In genomic region chr10:102554531-102554930, GRCh38 we compare ENCODE assay signal across 18 cellular contexts. TPM values are rescaled to one million over a fixed set of nuclear protein-coding genes. Genes with fewer than 3 reads are reported as not detected.
DNase-seq lines count a peak whose midpoint lies in the region; TF ChIP-seq lines count a peak whose summit lies in the region.
"Had no signal": no experiment of that assay in that cellular context is flagged by ENCODE, and none has a peak within 500 bp of the region (broad histone marks: within the 10 kb centered on the region; RNA-seq: fewer than 3 reads in every experiment).

No MANE protein-coding gene starts in this region.

- no peak for TF ChIP-seq RAD21 in SK-N-SH (IDR thresholded peaks at IDR 0.05; ENCODE audit: low read length)

- H3K4me2 ChIP-seq in SK-N-SH: no peak overlapping the region
- H3K4me2 ChIP-seq: BLaER1 had no signal

- H3K79me2 ChIP-seq in SK-N-SH (ENCODE audit: insufficient read depth): peaks cover 5% of the 10 kb centered on the region; the same call in 1 of the 2 replicates

- TF ChIP-seq CTCF in left ventricle myocardium inferior (IDR thresholded peaks at IDR 0.05; ENCODE audit: borderline replicate concordance) (no peak), nephron progenitor cell (IDR thresholded peaks at IDR 0.05) (no peak), SK-N-SH (IDR thresholded peaks at IDR 0.05) (no peak)

- peaks cover 41% of the 10 kb centered on the region for H3K36me3 Mint-ChIP-seq in nephron progenitor cell (ENCODE audit: low read depth)

- no peak for TF ChIP-seq EP300 in SK-N-SH (IDR thresholded peaks at IDR 0.05; ENCODE audit: borderline replicate concordance in 1 of 2, low read depth in 1 of 2, low read length in 1 of 2)

- H3K4me1 ChIP-seq in left ventricle myocardium inferior (peaks cover 6% of the 10 kb centered on the region), SK-N-SH (ENCODE audit: control insufficient read depth in 1 of 2, insufficient read depth in 2 of 2, low read depth in 1 of 2, low read length in 1 of 2) (peaks cover 4 to 10% of the 10 kb centered on the region in 2 experiments; a peak in 3 of 4 replicates)
- H3K4me1 ChIP-seq: BLaER1, Caco-2 had no signal

- peaks cover 28% of the 10 kb centered on the region for H3K36me3 ChIP-seq in left ventricle myocardium inferior
- H3K36me3 ChIP-seq in SK-N-SH (replicated peaks in 1 of 2; ENCODE audit: control insufficient read depth in 1 of 2, insufficient read depth in 2 of 2, low read length in 1 of 2): no peaks in the 10 kb centered on the region

- H3K9ac ChIP-seq in SK-N-SH: no peak overlapping the region
- H3K9ac ChIP-seq: BLaER1 had no signal

- no peaks in the 10 kb centered on the region for H3K9me3 ChIP-seq in left ventricle myocardium inferior (replicated peaks)
- no peaks in the 10 kb centered on the region for H3K9me3 ChIP-seq in SK-N-SH
- H3K9me3 ChIP-seq: BLaER1, Caco-2 had no signal

- H3K27ac ChIP-seq in left ventricle myocardium inferior (replicated peaks): no peak overlapping the region
- no peak overlapping the region for H3K27ac ChIP-seq in SK-N-SH (ENCODE audit: low read depth in 2 of 2, low read length in 1 of 2)
- H3K27ac ChIP-seq: BLaER1, C4-2B had no signal

- no peak overlapping the region for H3K4me3 Mint-ChIP-seq in nephron progenitor cell
- H3K4me3 Mint-ChIP-seq: B cell; CD4-positive, CD25-positive, alpha-beta regulatory T cell; CD8-positive, alpha-beta T cell had no signal

- intact Hi-C loops in cardiac septum (cut with DNase I): no loop called here
- intact Hi-C loops in left ventricle myocardium inferior (cut with micrococcal nuclease): no loop called here

- H3K27me3 ChIP-seq in left ventricle myocardium inferior (ENCODE audit: low read depth) (no peaks in the 10 kb centered on the region), SK-N-SH (ENCODE audit: insufficient read depth) (no peaks in the 10 kb centered on the region)
- H3K27me3 ChIP-seq: BLaER1 had no signal

- POLR2A ChIA-PET in SK-N-SH (lab: Yijun Ruan, JAX): no interaction called here

- H3K27ac Mint-ChIP-seq in nephron progenitor cell: peak overlapping the region; percentile 4
- H3K27ac Mint-ChIP-seq: B cell; CD8-positive, alpha-beta T cell had no signal

- DNase-seq in cardiac septum (ENCODE audit: low spot score): peak; percentile 14
- DNase-seq in left ventricle myocardium inferior: no peak
- DNase-seq in cerebellar cortex (ENCODE audit: low spot score): peak; percentile 61
- DNase-seq in nephron progenitor cell: no peak
- DNase-seq in SK-N-SH: no peak
- no peak for DNase-seq in NCI-H2081 (lab: John Stamatoyannopoulos, UW)
- DNase-seq: Caco-2; CD4-positive, CD25-positive, alpha-beta regulatory T cell; CD8-positive, alpha-beta T cell; DMS153; DND-41; GDM1; GOT3; HCEC 1CT had no signal

- no peaks in the 10 kb centered on the region for H3K9me2 ChIP-seq in SK-N-SH

- H3K4me1 Mint-ChIP-seq in nephron progenitor cell: peaks cover 14% of the 10 kb centered on the region
- H3K4me1 Mint-ChIP-seq: B cell had no signal

- peaks cover 14% of the 10 kb centered on the region for H3F3A ChIP-seq in SK-N-SH (replicated peaks; ENCODE audit: insufficient read depth)

- H3K27me3 Mint-ChIP-seq in nephron progenitor cell (ENCODE audit: low read depth, poor library complexity): no peaks in the 10 kb centered on the region
- H3K27me3 Mint-ChIP-seq: B cell; CD4-positive, CD25-positive, alpha-beta regulatory T cell had no signal

- H2AFZ ChIP-seq in SK-N-SH (ENCODE audit: low read depth): no peak overlapping the region

- H3K9me3 Mint-ChIP-seq in nephron progenitor cell: no peaks in the 10 kb centered on the region
- H3K9me3 Mint-ChIP-seq: CD4-positive, CD25-positive, alpha-beta regulatory T cell; CD8-positive, alpha-beta T cell had no signal

- CTCF ChIA-PET in SK-N-SH (lab: Yijun Ruan, JAX): interaction anchor here (1.7 to 2.0 kb wide), 2 partner anchors 15 to 29 kb away, joined by 5 read pairs; no protein-coding TSS in a partner anchor

- WGBS in SK-N-SH (ENCODE audit: low lambda C conversion rate): 96% methylated on average over 5 of the region's 5 CpGs

- H3K4me3 ChIP-seq in left ventricle myocardium inferior (no peak overlapping the region), SK-N-SH (ENCODE audit: low read depth in 2 of 2, low read length in 1 of 2) (no peak overlapping the region)
- H3K4me3 ChIP-seq: BLaER1, GM12878 had no signal

- H4K20me1 ChIP-seq in SK-N-SH (ENCODE audit: insufficient read depth): no peaks in the 10 kb centered on the region

TF ChIP-seq in SK-N-SH, 30 proteins besides CTCF, POLR2A, EP300 and RAD21:
- TF ChIP-seq NRF1 (IDR thresholded peaks at IDR 0.05; ENCODE audit: low read depth, low read length): no peak
- no peak for TF ChIP-seq TCF12 (IDR thresholded peaks at IDR 0.05)
- TF ChIP-seq TEAD4 (IDR thresholded peaks at IDR 0.05; ENCODE audit: borderline replicate concordance, insufficient read depth): no peak
- no peak for TF ChIP-seq YY1 (IDR thresholded peaks at IDR 0.05; ENCODE audit: low read depth)
- no peak for TF ChIP-seq MEF2A (IDR thresholded peaks at IDR 0.05; ENCODE audit: borderline replicate concordance, low read depth)
- no peak for TF ChIP-seq USF1 (IDR thresholded peaks at IDR 0.05; ENCODE audit: borderline replicate concordance, low read depth)
- no peak for TF ChIP-seq EZH2phosphoT487 (IDR thresholded peaks at IDR 0.05; ENCODE audit: borderline replicate concordance, low read depth)
- no peak for TF ChIP-seq CHD2 (IDR thresholded peaks at IDR 0.05; ENCODE audit: low read length, partially characterized antibody)
- no peak for TF ChIP-seq TAF1 (IDR thresholded peaks at IDR 0.05; ENCODE audit: borderline replicate concordance, low read depth, low read length)

RNA-seq across cellular contexts. Expression of gene SUFU, which starts 50.8 kb away (rescaled TPM):
- total RNA-seq in cardiac septum (6.1 TPM), left ventricle myocardium inferior (7.9 TPM)
- 4.6 and 5.7 TPM in 2 replicates for polyA plus RNA-seq in SK-N-SH (2012; rRNA removed)
- polyA plus RNA-seq in SK-N-SH (2012; cell fraction: cytosol; rRNA removed): 3.7 and 5.7 TPM in 2 replicates
- polyA plus RNA-seq in SK-N-SH (2012; cell fraction: nucleus; rRNA removed): 6.2 and 8.9 TPM in 2 replicates

RNA-seq across cellular contexts. Expression of gene ACTR1A, which starts 52.0 kb away (rescaled TPM):
- 123 TPM for total RNA-seq in cardiac septum
- total RNA-seq in left ventricle myocardium inferior: 103 TPM
- polyA plus RNA-seq in SK-N-SH (2012; rRNA removed): 106 and 117 TPM in 2 replicates
- polyA plus RNA-seq in SK-N-SH (2012; cell fraction: cytosol; rRNA removed): 75.0 and 94.7 TPM in 2 replicates
- 108 and 123 TPM in 2 replicates for polyA plus RNA-seq in SK-N-SH (2012; cell fraction: nucleus; rRNA removed)

Comparison
In these comparisons a context has a peak if more than half of its experiments do, and no peak if none do; other contexts are left out.
1. DNase-seq: peak in cardiac septum (single experiment) and cerebellar cortex (single experiment); none in left ventricle myocardium inferior (single experiment), nephron progenitor cell (single experiment), SK-N-SH (single experiment) and NCI-H2081 (0 of 2).